Comparison of ENCODE assay signal across 8 cellular contexts in genomic region chr1:221435510-221435909, GRCh38.
DNase-seq lines count a peak whose midpoint lies in the region; ATAC-seq and TF ChIP-seq lines count a peak whose summit lies in the region.

No MANE protein-coding gene starts in this region.

- peak; percentile 50 for ATAC-seq in GM21529 (IDR thresholded peaks at IDR 0.05; ENCODE audit: unreplicated experiment)
- peak; percentile 74 for ATAC-seq in naive thymus-derived CD4-positive, alpha-beta T cell

- no peaks in the 10 kb centered on the region for H3K9me3 ChIP-seq in naive thymus-derived CD4-positive, alpha-beta T cell (ENCODE audit: control insufficient read depth in 2 of 3, low read length in 3 of 3)

- no peaks in the 10 kb centered on the region for H3K36me3 ChIP-seq in naive thymus-derived CD4-positive, alpha-beta T cell (ENCODE audit: control insufficient read depth in 2 of 3, insufficient read depth in 3 of 3, low read length in 3 of 3)

- H3K4me3 ChIP-seq in naive thymus-derived CD4-positive, alpha-beta T cell (ENCODE audit: low read length) = no peak overlapping the region

- POLR2A ChIA-PET in naive thymus-derived CD4-positive, alpha-beta T cell (lab: Charles Lee) = no interaction called here

- no peaks in the 10 kb centered on the region for H3K27me3 ChIP-seq in naive thymus-derived CD4-positive, alpha-beta T cell (ENCODE audit: control insufficient read depth in 2 of 2, insufficient read depth in 2 of 2, low read length in 2 of 2)

- peak; percentile 99 for TF ChIP-seq CTCF in LNCAP (IDR thresholded peaks at IDR 0.05)

- H3K36me3 Mint-ChIP-seq in naive thymus-derived CD4-positive, alpha-beta T cell = no peaks in the 10 kb centered on the region

- no peak overlapping the region for H3K27ac ChIP-seq in epithelial cell of prostate
- no peak overlapping the region for H3K27ac ChIP-seq in naive thymus-derived CD4-positive, alpha-beta T cell (ENCODE audit: low read depth, low read length)

- peaks cover 0 to 27% (median 7%) of the 10 kb centered on the region in 7 donors for H3K4me1 Mint-ChIP-seq in naive thymus-derived CD4-positive, alpha-beta T cell

- CTCF ChIA-PET in naive thymus-derived CD4-positive, alpha-beta T cell (lab: Charles Lee) = interaction anchor here (0.6 to 1.6 kb wide), 4 partner anchors 10 to 70 kb away, joined by 3 to 6 read pairs (median 4); no protein-coding TSS in a partner anchor

- H3K9me3 Mint-ChIP-seq in naive thymus-derived CD4-positive, alpha-beta T cell = no peaks in the 10 kb centered on the region

- H3K4me3 Mint-ChIP-seq in naive thymus-derived CD4-positive, alpha-beta T cell = no peak overlapping the region

- no peak overlapping the region for H3K27ac Mint-ChIP-seq in naive thymus-derived CD4-positive, alpha-beta T cell

- intact Hi-C loops in naive thymus-derived CD4-positive, alpha-beta T cell (cut with micrococcal nuclease) = loop anchor here in 1 of 2 donors (1.0 to 5.0 kb wide), 4 partner anchors 172 to 625 kb away; no protein-coding TSS in a partner anchor

- peaks cover 2 to 22% (median 17%) of the 10 kb centered on the region in 5 donors for H3K27me3 Mint-ChIP-seq in naive thymus-derived CD4-positive, alpha-beta T cell

- peak; percentile 14 for DNase-seq in DMS79 treated with DMSO at 0.1 percent for 48 hours (lab: John Stamatoyannopoulos, UW)
- peak; percentile 46 for DNase-seq in SIG-M5 (lab: John Stamatoyannopoulos, UW)
- DNase-seq in epithelial cell of prostate (ENCODE audit: low read depth, low spot score) = peak; percentile 6
- DNase-seq in naive thymus-derived CD4-positive, alpha-beta T cell = peak in 6 of 9 donors; percentile 2 to 47 (median 26)
- no peak for DNase-seq in stimulated activated CD4-positive, alpha-beta T cell treated with anti-CD3 and anti-CD28 coated beads, Interleukin-1b, Interleukin-23, amount 100 ng/mL, for 48 hours
- no peak for DNase-seq in NK-92 (lab: John Stamatoyannopoulos, UW; ENCODE audit: unreplicated experiment)

- H3K4me1 ChIP-seq in naive thymus-derived CD4-positive, alpha-beta T cell (ENCODE audit: control insufficient read depth in 2 of 2, insufficient read depth in 2 of 2, low read length in 2 of 2) = no peaks in the 10 kb centered on the region

Comparison
In these comparisons a context has a peak if more than half of its experiments do, and no peak if none do; other contexts are left out.
1. DNase-seq: peak in DMS79 treated with DMSO at 0.1 percent for 48 hours (single experiment), SIG-M5 (single experiment), epithelial cell of prostate (single experiment) and naive thymus-derived CD4-positive, alpha-beta T cell (6 of 9); none in stimulated activated CD4-positive, alpha-beta T cell treated with anti-CD3 and anti-CD28 coated beads, Interleukin-1b, Interleukin-23, amount 100 ng/mL, for 48 hours (single experiment) and NK-92 (single experiment).